11 cellular contexts compared by ENCODE assay signal in genomic region chr1:186187601-186188000, GRCh38.
DNase-seq lines count a peak whose midpoint lies in the region; ATAC-seq and TF ChIP-seq lines count a peak whose summit lies in the region.
"Had no signal": no experiment of that assay in that cellular context is flagged by ENCODE, and none has a peak within 500 bp of the region (broad histone marks: within the 10 kb centered on the region; RNA-seq: fewer than 3 reads in every experiment).

No MANE protein-coding gene starts in this region.

- peaks cover 10% of the 10 kb centered on the region for H3K27me3 Mint-ChIP-seq in activated naive CD8-positive, alpha-beta T cell treated with anti-CD3 and anti-CD28 coated beads, Interleukin-2, amount 50 U/mL, for 24 hours

- no peak overlapping the region for H3K27ac Mint-ChIP-seq in activated naive CD8-positive, alpha-beta T cell treated with anti-CD3 and anti-CD28 coated beads, Interleukin-2, amount 50 U/mL, for 24 hours

- DNase-seq in AG04450 (ENCODE audit: low read depth, low spot score) (no peak), NCI-H146 (lab: John Stamatoyannopoulos, UW) (no peak), NCI-H510A treated with DMSO at 0.1 percent for 48 hours (lab: John Stamatoyannopoulos, UW) (no peak), RKO (ENCODE audit: low spot score) (no peak), SKM-1 (lab: John Stamatoyannopoulos, UW; ENCODE audit: unreplicated experiment) (no peak)
- DNase-seq in activated naive CD8-positive, alpha-beta T cell treated with anti-CD3 and anti-CD28 coated beads, Interleukin-2, amount 50 U/mL, for 24 hours = no peak
- DNase-seq: NCI-H1092 had no signal

- H3K9me3 Mint-ChIP-seq in activated naive CD8-positive, alpha-beta T cell treated with anti-CD3 and anti-CD28 coated beads, Interleukin-2, amount 50 U/mL, for 24 hours = no peaks in the 10 kb centered on the region

- H3K4me1 Mint-ChIP-seq in activated naive CD8-positive, alpha-beta T cell treated with anti-CD3 and anti-CD28 coated beads, Interleukin-2, amount 50 U/mL, for 24 hours = peaks cover 24% of the 10 kb centered on the region

- POLR2A ChIA-PET in AG04450 (lab: Yijun Ruan, JAX) = no interaction called here

- no peaks in the 10 kb centered on the region for H3K9me3 ChIP-seq in AG04450 (ENCODE audit: control insufficient read depth, insufficient read depth, low read length)
- H3K9me3 ChIP-seq: ascending aorta had no signal

- no peak overlapping the region for H3K4me3 Mint-ChIP-seq in activated naive CD8-positive, alpha-beta T cell treated with anti-CD3 and anti-CD28 coated beads, Interleukin-2, amount 50 U/mL, for 24 hours

- CTCF ChIA-PET in AG04450 (lab: Charles Lee) = interaction anchor here (1.3 to 1.9 kb wide), 2 partner anchors 374 to 467 kb away, joined by 5 to 6 read pairs; no protein-coding TSS in a partner anchor

- ATAC-seq in GM21367 (IDR thresholded peaks at IDR 0.05; ENCODE audit: unreplicated experiment) (peak; percentile 32), HG03159 (IDR thresholded peaks at IDR 0.05; ENCODE audit: unreplicated experiment) (peak; percentile 52)
- ATAC-seq in activated naive CD8-positive, alpha-beta T cell treated with anti-CD3 and anti-CD28 coated beads, Interleukin-2, amount 50 U/mL, for 24 hours = peak; percentile 55

- H3K4me3 ChIP-seq in AG04450 (ENCODE audit: low read depth, low read length) = no peak overlapping the region
- H3K4me3 ChIP-seq: ascending aorta had no signal

- H3K27me3 ChIP-seq in AG04450 (ENCODE audit: control insufficient read depth, insufficient read depth, low read length) = no peaks in the 10 kb centered on the region
- H3K27me3 ChIP-seq: ascending aorta had no signal

- no peak for TF ChIP-seq CTCF in AG04450 (IDR thresholded peaks at IDR 0.05; ENCODE audit: low read depth, low read length)

- peak overlapping the region; percentile 58 for H3K27ac ChIP-seq in AG04450 (ENCODE audit: low read depth, low read length)
- H3K27ac ChIP-seq: ascending aorta, C4-2B had no signal

- H3K36me3 Mint-ChIP-seq in activated naive CD8-positive, alpha-beta T cell treated with anti-CD3 and anti-CD28 coated beads, Interleukin-2, amount 50 U/mL, for 24 hours (ENCODE audit: low read depth) = no peaks in the 10 kb centered on the region
